In genomic region chr2:111662771-111663470, GRCh38 we compare ENCODE assay signal across 8 cellular contexts.
DNase-seq lines count a peak whose midpoint lies in the region; ATAC-seq and TF ChIP-seq lines count a peak whose summit lies in the region.

No MANE protein-coding gene starts in this region.

- H3K36me3 Mint-ChIP-seq in HFFc6 (ENCODE audit: low read depth) = no peaks in the 10 kb centered on the region; the same call in 1 of the 2 replicates

- peak; percentile 51 for ATAC-seq in GM18519 (IDR thresholded peaks at IDR 0.05; ENCODE audit: low FRiP score, unreplicated experiment)

- peaks cover 48% of the 10 kb centered on the region for H3K4me1 Mint-ChIP-seq in HFFc6 (ENCODE audit: low read depth)

- H3K27me3 Mint-ChIP-seq in HFFc6 (ENCODE audit: insufficient read depth) = peaks cover 3% of the 10 kb centered on the region; the same call in 1 of the 2 replicates

- TF ChIP-seq CTCF in HFFc6 (IDR thresholded peaks at IDR 0.05) = no peak

- H3K27ac Mint-ChIP-seq in HFFc6 = peak overlapping the region; percentile 90

- peak overlapping the region; percentile 68 for H3K4me3 Mint-ChIP-seq in HFFc6

- H3K9me3 Mint-ChIP-seq in HFFc6 = no peaks in the 10 kb centered on the region

- DNase-seq in HFFc6 = no peak
- peak in 2 of 3 experiments; percentile 18 to 26 for DNase-seq in activated CD8-positive, alpha-beta memory T cell treated with anti-CD3 and anti-CD28 coated beads for 48 hours (ENCODE audit: low read depth in 2 of 3, low spot score in 2 of 3)
- peak; percentile 56 for DNase-seq in renal cortical epithelial cell (ENCODE audit: low read depth)
- no peak for DNase-seq in NCI-H524 treated with DMSO at 0.1 percent for 48 hours (lab: John Stamatoyannopoulos, UW)
- DNase-seq in glomerular visceral epithelial cell (ENCODE audit: extremely low spot score) = no peak
- DNase-seq in NCI-H1436 treated with DMSO at 0.1 percent for 48 hours (lab: John Stamatoyannopoulos, UW) = no peak
- DNase-seq in cerebellar cortex (ENCODE audit: low spot score) = no peak

Comparison
In these comparisons a context has a peak if more than half of its experiments do, and no peak if none do; other contexts are left out.
1. DNase-seq: peak in activated CD8-positive, alpha-beta memory T cell treated with anti-CD3 and anti-CD28 coated beads for 48 hours (2 of 3) and renal cortical epithelial cell (single experiment); none in HFFc6 (single experiment), NCI-H524 treated with DMSO at 0.1 percent for 48 hours (single experiment), glomerular visceral epithelial cell (single experiment), NCI-H1436 treated with DMSO at 0.1 percent for 48 hours (single experiment) and cerebellar cortex (single experiment).